8 cellular contexts compared by ENCODE assay signal in the genomic region with DNA sequence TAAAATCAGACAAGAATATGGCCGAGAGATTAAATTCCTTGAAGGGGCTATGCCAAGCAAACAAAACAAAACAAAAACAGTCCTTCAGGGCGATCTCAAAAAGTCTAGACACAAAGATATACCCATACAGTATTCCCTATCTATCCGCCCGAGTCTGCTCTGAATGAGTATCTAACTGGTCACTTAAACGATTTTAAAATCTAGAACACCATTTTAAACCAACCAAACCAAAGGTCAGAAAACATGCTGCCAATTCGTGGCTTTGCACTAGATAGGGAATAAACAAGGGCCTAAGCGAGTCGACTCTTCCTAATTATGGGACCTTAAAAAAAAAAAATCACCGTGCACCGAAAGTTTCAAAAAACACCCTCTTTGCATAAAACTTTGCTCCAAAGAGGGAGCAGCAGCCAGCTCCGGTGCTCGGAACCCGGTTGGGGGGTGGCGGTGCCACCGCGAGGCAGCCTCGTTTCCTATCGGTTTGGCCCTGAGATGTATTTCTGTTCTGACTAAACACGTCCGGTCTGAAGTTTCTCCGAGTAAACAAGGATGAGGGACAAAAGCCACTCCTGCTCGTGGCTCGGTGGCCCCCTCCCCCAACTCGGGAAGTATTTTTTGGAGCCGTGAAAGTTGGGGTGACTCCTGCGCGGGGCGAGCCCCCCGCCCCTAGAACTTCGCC. TPM values are rescaled to one million over a fixed set of nuclear protein-coding genes. Genes with fewer than 3 reads are reported as not detected.
DNase-seq lines count a peak whose midpoint lies in the region; ATAC-seq lines count a peak whose summit lies in the region.

No MANE protein-coding gene starts in this region.

- H3K4me3 ChIP-seq in iPS-18a (ENCODE audit: low read length) (peak overlapping the region; percentile 99), skeletal muscle tissue (ENCODE audit: low read length in 3 of 3) (peak overlapping the region; percentile 60 to 86 (median 80))

- H3K9me3 ChIP-seq in iPS-18a (ENCODE audit: control insufficient read depth, low read depth, low read length) (no peaks in the 10 kb centered on the region), skeletal muscle tissue (ENCODE audit: control insufficient read depth in 3 of 3, low read length in 3 of 3) (no peaks in the 10 kb centered on the region)

- peaks cover 9% of the 10 kb centered on the region for H3K4me1 ChIP-seq in iPS-18a (ENCODE audit: control insufficient read depth, low read depth, low read length)
- peaks cover 14 to 32% (median 32%) of the 10 kb centered on the region in 3 donors for H3K4me1 ChIP-seq in skeletal muscle tissue (ENCODE audit: control insufficient read depth in 3 of 3, insufficient read depth in 3 of 3, low read length in 3 of 3)

- H3K27me3 ChIP-seq in iPS-18a (ENCODE audit: control insufficient read depth, insufficient read depth, low read length) (no peaks in the 10 kb centered on the region), skeletal muscle tissue (ENCODE audit: control insufficient read depth in 3 of 3, insufficient read depth in 3 of 3, low read length in 3 of 3) (no peaks in the 10 kb centered on the region)

- DNase-seq in C1 segment of cervical spinal cord (lab: John Stamatoyannopoulos, UW), result peak in 11 of 14 donors; percentile 5 to 84 (median 72)
- DNase-seq in GM19240 (ENCODE audit: insufficient read length, low spot score), result peak; percentile 39
- DNase-seq in T-helper 9 cell, result peak; percentile 52
- peak; percentile 74 for DNase-seq in astrocyte of the hippocampus (ENCODE audit: low read depth, low spot score)
- no peak for DNase-seq in HK-2 (ENCODE audit: unreplicated experiment)

- H3K27ac ChIP-seq in iPS-18a (ENCODE audit: low read length), result peak overlapping the region; percentile 89
- H3K27ac ChIP-seq in skeletal muscle tissue (ENCODE audit: low read depth, low read length), result peak overlapping the region; percentile 97

- peak overlapping the region; percentile 99 for H3K9ac ChIP-seq in iPS-18a (ENCODE audit: low read length)
- peak overlapping the region; percentile 85 to 96 (median 91) for H3K9ac ChIP-seq in skeletal muscle tissue (ENCODE audit: low read depth in 1 of 3, low read length in 3 of 3)

- ATAC-seq in HG03520 (IDR thresholded peaks at IDR 0.05; ENCODE audit: unreplicated experiment), result peak; percentile 29

- peaks cover 39% of the 10 kb centered on the region for H3K36me3 ChIP-seq in iPS-18a (ENCODE audit: control insufficient read depth, low read depth, low read length)
- H3K36me3 ChIP-seq in skeletal muscle tissue (ENCODE audit: control insufficient read depth in 3 of 3, insufficient read depth in 3 of 3, low read length in 3 of 3), result peaks cover 2 to 5% (median 4%) of the 10 kb centered on the region in 3 donors

RNA-seq across cellular contexts. Expression of gene HMGB1, which starts 1.8 kb away (rescaled TPM):
- 61.6 TPM for total RNA-seq in skeletal muscle tissue

RNA-seq across cellular contexts. Expression of gene UBE2L5, which starts 41.7 kb away (rescaled TPM):
- total RNA-seq in skeletal muscle tissue, result not detected
